1 cellular context compared by ENCODE assay signal in the genomic region with DNA sequence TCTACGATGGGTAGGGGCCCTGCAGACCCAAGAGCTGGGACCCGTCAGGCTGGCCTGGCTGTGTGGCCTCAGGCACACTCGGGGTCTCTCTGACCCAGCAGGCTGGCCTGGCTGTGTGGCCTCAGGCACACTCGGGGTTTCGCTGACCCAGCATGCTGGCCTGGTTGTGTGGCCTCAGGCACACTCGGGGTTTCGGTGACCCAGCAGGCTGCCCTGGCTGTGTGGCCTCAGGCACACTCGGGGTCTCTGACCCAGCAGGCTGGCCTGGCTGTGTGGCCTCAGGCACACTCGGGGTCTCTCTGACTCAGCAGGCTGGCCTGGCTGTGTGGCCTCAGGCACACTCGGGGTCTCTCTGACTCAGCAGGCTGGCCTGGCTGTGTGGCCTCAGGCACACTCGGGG.
TF ChIP-seq lines count a peak whose summit lies in the region.

No MANE protein-coding gene starts in this region.

TF ChIP-seq in HepG2, 621 proteins besides CTCF, POLR2A, EP300 and RAD21:
- peak; percentile 77 for TF ChIP-seq ZNF768 (CRISPR knock-in tag; IDR thresholded peaks at IDR 0.05)
